ENCODE assay signal across 8 cellular contexts in the genomic region with DNA sequence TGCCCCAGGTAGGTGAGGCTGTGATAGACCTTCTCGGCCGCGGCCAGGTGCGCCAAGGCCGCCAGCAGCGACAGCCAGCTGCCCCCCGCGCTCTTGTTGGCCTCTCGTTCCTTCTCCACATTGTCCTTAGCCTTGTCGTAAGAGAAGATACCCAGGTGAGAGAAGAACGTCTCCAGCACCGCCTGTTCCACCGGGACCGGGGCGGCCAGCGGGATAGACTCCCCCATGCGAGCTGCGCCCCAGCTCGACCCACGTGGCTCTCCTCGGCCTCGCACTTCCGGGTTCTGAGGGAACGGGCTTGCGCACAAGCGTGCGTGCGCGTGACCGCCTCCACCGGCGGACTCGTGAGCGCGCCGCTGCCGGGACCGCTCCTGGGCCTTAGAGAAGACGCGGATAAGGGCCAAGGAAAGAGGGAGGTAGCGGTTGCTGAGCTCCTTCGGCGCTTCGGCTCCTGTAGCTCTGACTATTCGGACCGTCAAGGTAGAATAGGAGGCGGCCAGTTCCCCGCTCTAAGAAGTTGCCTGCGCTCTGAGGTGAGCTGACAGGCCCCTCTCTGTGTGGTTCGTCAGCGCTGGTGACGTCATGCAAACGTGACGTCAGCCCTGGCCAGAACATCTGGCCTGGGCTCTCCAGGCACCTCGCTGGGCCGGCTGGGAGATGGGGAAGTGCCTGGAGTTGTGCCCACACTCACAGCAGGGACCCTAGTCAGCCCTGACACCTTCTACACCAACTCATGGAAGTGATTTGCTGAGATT. TPM values are rescaled to one million over a fixed set of nuclear protein-coding genes. Genes with fewer than 3 reads are reported as not detected.
DNase-seq lines count a peak whose midpoint lies in the region; ATAC-seq and TF ChIP-seq lines count a peak whose summit lies in the region.

A gene (minus strand): TSS at position 286 of the 755 bp plus-strand sequence. CDS start 59 bp downstream, at position 227.

- peak; percentile 94 for ATAC-seq in GM21423 (IDR thresholded peaks at IDR 0.05; ENCODE audit: unreplicated experiment)

- peak within 1 kb of the TSS; percentile 96 for H3K9ac ChIP-seq in HUES48 (ENCODE audit: low read depth, low read length)
- H3K9ac ChIP-seq in NT2/D1 (ENCODE audit: insufficient read length, low read depth): peak within 1 kb of the TSS; percentile 97

- H3K36me3 ChIP-seq in HUES48 (ENCODE audit: control insufficient read depth, insufficient read depth, low read length): no peaks in the 10 kb centered on the region
- no peaks in the 10 kb centered on the region for H3K36me3 ChIP-seq in NT2/D1 (ENCODE audit: insufficient read depth, insufficient read length, low read length)

- H3K27ac Mint-ChIP-seq in endothelial cell (ENCODE audit: unreplicated experiment) (peak within 1 kb of the TSS; percentile 87), mesothelial cell of epicardium (peak within 1 kb of the TSS; percentile 88)

- peak within 1 kb of the TSS; percentile 91 for H3K27ac ChIP-seq in HUES48 (ENCODE audit: low read depth, low read length)

- no peaks in the 10 kb centered on the region for H3K9me3 ChIP-seq in HUES48 (ENCODE audit: control insufficient read depth, insufficient read depth, low read length)
- no peaks in the 10 kb centered on the region for H3K9me3 ChIP-seq in NT2/D1 (ENCODE audit: insufficient read depth, low read length)

- H3K4me3 ChIP-seq in HUES48 (ENCODE audit: low read depth, low read length) (peak within 1 kb of the TSS; percentile 94), NT2/D1 (ENCODE audit: insufficient read length, low read depth) (peak within 1 kb of the TSS; percentile 96)

- peak within 1 kb of the TSS; percentile 89 for H3K4me3 Mint-ChIP-seq in endothelial cell (ENCODE audit: unreplicated experiment)
- peak within 1 kb of the TSS; percentile 78 for H3K4me3 Mint-ChIP-seq in mesothelial cell of epicardium

- H3K27me3 Mint-ChIP-seq in endothelial cell (ENCODE audit: unreplicated experiment) (peaks cover 4% of the 10 kb centered on the region), mesothelial cell of epicardium (ENCODE audit: low read depth) (peaks cover 12% of the 10 kb centered on the region)

- H3K9me3 Mint-ChIP-seq in endothelial cell (ENCODE audit: unreplicated experiment): no peaks in the 10 kb centered on the region
- no peaks in the 10 kb centered on the region for H3K9me3 Mint-ChIP-seq in mesothelial cell of epicardium

- peak; percentile 97 for DNase-seq in D341Med (ENCODE audit: low spot score)
- DNase-seq in NT2/D1 (ENCODE audit: low read depth, low spot score): peak; percentile 87
- DNase-seq in activated CD8-positive, alpha-beta memory T cell treated with anti-CD3 and anti-CD28 coated beads, Interleukin-2, amount 50 U/mL, for 24 hours (ENCODE audit: extremely low read depth): peak; percentile 63
- DNase-seq in endothelial cell (ENCODE audit: low spot score): peak; percentile 92
- DNase-seq in mesothelial cell of epicardium (ENCODE audit: low spot score in 2 of 2, unreplicated experiment in 2 of 2): peak; percentile 84 to 88
- DNase-seq in stimulated activated CD8-positive, alpha-beta memory T cell treated with anti-CD3 and anti-CD28 coated beads, Interleukin-15, amount 100 ng/mL, for 4 hours (ENCODE audit: low read depth in 2 of 2): peak; percentile 84 to 86

- TF ChIP-seq CTCF in endothelial cell (IDR thresholded peaks at IDR 0.05; ENCODE audit: unreplicated experiment) (no peak), mesothelial cell of epicardium (IDR thresholded peaks at IDR 0.05; ENCODE audit: unreplicated experiment) (no peak)

- H3K36me3 Mint-ChIP-seq in endothelial cell (ENCODE audit: low read depth, unreplicated experiment) (no peaks in the 10 kb centered on the region), mesothelial cell of epicardium (no peaks in the 10 kb centered on the region)

- H3K4me1 Mint-ChIP-seq in endothelial cell (ENCODE audit: unreplicated experiment) (peaks cover 24% of the 10 kb centered on the region), mesothelial cell of epicardium (peaks cover 15% of the 10 kb centered on the region)

- H3K27me3 ChIP-seq in HUES48 (ENCODE audit: control insufficient read depth, insufficient read depth, low read length): no peaks in the 10 kb centered on the region
- H3K27me3 ChIP-seq in NT2/D1 (ENCODE audit: insufficient read depth, insufficient read length): no peaks in the 10 kb centered on the region

- H3K4me1 ChIP-seq in HUES48 (ENCODE audit: control insufficient read depth, insufficient read depth, low read length) (peaks cover 34% of the 10 kb centered on the region), NT2/D1 (ENCODE audit: insufficient read depth, insufficient read length) (no peaks in the 10 kb centered on the region)

RNA-seq across cellular contexts. Expression of the gene that starts here (rescaled TPM):
- total RNA-seq in endothelial cell (ENCODE audit: unreplicated experiment) (2.5 TPM), mesothelial cell of epicardium (6.5 to 8.0 TPM (median 7.2 TPM) in 3 replicates)

Comparison
In these comparisons a context has a peak if more than half of its experiments do, and no peak if none do; other contexts are left out.
1. Peak in every context shown above with its lines: DNase-seq, ATAC-seq, H3K4me3 ChIP-seq and H3K27ac ChIP-seq.